ENCODE assay signal across 23 cellular contexts in the genomic region with DNA sequence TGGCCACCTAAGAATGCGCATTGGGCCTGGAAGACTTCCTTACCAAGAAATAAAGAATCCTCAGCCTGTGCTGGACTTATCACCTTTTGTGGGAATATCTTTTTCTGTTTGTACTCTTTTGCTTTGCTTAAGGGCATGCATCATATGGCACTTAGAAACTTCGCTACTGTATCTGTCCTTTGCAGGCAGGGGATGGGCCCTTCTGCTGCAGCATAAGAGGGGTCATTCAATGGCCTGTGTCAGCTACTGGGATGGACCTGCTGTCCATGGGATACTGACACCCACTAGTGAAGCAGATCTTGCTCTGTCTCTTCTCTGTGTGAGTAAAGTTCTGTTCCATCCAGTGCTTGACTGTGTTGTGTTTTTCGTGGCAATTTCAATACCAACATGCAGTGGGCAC.
"Had no signal": no experiment of that assay in that cellular context is flagged by ENCODE, and none has a peak within 500 bp of the region (broad histone marks: within the 10 kb centered on the region; RNA-seq: fewer than 3 reads in every experiment).

No MANE protein-coding gene starts in this region.

- H3K27ac Mint-ChIP-seq: progenitor cell of endocrine pancreas had no signal

- H3K4me2 ChIP-seq: smooth muscle cell had no signal

- H3K4me3 Mint-ChIP-seq: naive thymus-derived CD4-positive, alpha-beta T cell; natural killer cell treated with Interleukin-12 subunit alpha and Interleukin-12 subunit beta and Interleukin-15 and Interleukin-18, amount 100 ng/mL, for 72 hours; stimulated activated naive CD8-positive, alpha-beta T cell treated with anti-CD3 and anti-CD28 coated beads, Interleukin-15, Interleukin-2, amounts not matched to agents 100 ng/mL and 50 ng/mL, for 24 hours had no signal

- H3K27ac ChIP-seq: left ventricle myocardium inferior, ovary, right atrium auricular region, right lobe of liver, suprapubic skin, thoracic aorta, tibial artery, upper lobe of right lung had no signal

- H3K9me3 Mint-ChIP-seq: natural killer cell treated with Interleukin-12 subunit alpha and Interleukin-12 subunit beta and Interleukin-15 and Interleukin-18, amount 100 ng/mL, for 72 hours had no signal

- ATAC-seq: mucosa of descending colon; naive thymus-derived CD4-positive, alpha-beta T cell; natural killer cell treated with Interleukin-12 subunit alpha and Interleukin-12 subunit beta and Interleukin-15 and Interleukin-18, amount 100 ng/mL, for 72 hours; upper lobe of right lung had no signal

- H3K9me3 ChIP-seq: mucosa of descending colon, ovary, right atrium auricular region, right lobe of liver, suprapubic skin, thoracic aorta, tibial artery, upper lobe of right lung had no signal

- H3K27me3 ChIP-seq: ovary, right atrium auricular region, right lobe of liver, suprapubic skin, tibial artery, upper lobe of right lung had no signal

- DNase-seq: hippocampal formation; left ventricle myocardium inferior; midbrain; mucosa of descending colon; ovary; right lobe of liver; stimulated activated CD4-positive, alpha-beta T cell treated with anti-CD3 and anti-CD28 coated beads, Interleukin-1b, Interleukin-23, amount 100 ng/mL, for 48 hours; stimulated activated CD4-positive, alpha-beta T cell treated with anti-CD3 and anti-CD28 coated beads, Interleukin-2, amount 100 ng/mL, for 48 hours; stimulated activated CD4-positive, alpha-beta T cell treated with anti-CD3 and anti-CD28 coated beads, Interleukin-4, amount 100 ng/mL, for 4 hours; stimulated activated CD8-positive, alpha-beta memory T cell treated with anti-CD3 and anti-CD28 coated beads, Interleukin-4, amount 100 ng/mL, for 48 hours; stimulated activated naive CD4-positive, alpha-beta T cell; tibial artery; trophoblast cell; upper lobe of right lung had no signal

- H3K36me3 ChIP-seq: left ventricle myocardium inferior, ovary, right atrium auricular region, right lobe of liver, suprapubic skin, thoracic aorta, tibial artery, upper lobe of right lung had no signal

- H3K4me3 ChIP-seq: left ventricle myocardium inferior, lung, mucosa of descending colon, ovary, right atrium auricular region, right lobe of liver, smooth muscle cell, suprapubic skin, thoracic aorta, tibial artery, upper lobe of right lung had no signal

- H3K27me3 Mint-ChIP-seq: naive thymus-derived CD4-positive, alpha-beta T cell; progenitor cell of endocrine pancreas; stimulated activated naive CD8-positive, alpha-beta T cell treated with anti-CD3 and anti-CD28 coated beads, Interleukin-15, Interleukin-2, amounts not matched to agents 100 ng/mL and 50 ng/mL, for 24 hours had no signal
